In the genomic region with DNA sequence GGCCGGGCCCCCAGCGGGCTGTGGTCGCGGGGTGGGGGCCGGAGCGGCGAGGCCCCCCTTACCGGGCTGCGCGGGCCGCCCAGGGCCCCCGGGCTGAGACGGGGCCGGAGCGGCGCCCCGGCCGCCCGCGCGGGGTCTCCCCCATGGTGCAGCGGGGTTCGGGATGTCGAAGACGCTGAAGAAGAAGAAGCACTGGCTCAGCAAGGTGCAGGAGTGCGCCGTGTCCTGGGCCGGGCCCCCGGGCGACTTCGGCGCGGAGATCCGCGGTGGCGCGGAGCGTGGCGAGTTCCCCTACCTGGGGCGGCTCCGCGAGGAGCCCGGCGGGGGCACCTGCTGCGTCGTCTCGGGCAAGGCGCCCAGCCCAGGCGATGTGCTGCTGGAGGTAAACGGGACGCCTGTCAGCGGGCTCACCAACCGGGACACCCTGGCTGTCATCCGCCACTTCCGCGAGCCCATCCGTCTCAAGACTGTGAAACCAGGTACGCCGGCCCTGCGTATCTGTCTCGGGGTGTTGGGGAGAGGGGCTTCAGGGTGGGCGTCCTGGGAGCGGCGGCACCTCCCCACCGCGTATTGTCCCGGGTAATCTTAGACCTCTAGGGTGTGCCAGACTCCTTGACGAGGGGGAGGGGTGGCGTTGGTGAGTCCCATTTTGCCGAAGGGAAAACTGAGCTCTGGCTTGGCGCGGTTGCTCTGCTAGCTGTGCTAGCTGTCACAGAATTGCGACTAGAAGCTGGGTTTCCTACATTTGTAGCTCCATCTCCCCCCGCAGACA, we compare ENCODE assay signal across 8 cellular contexts. TPM values are rescaled to one million over a fixed set of nuclear protein-coding genes. Genes with fewer than 3 reads are reported as not detected.
DNase-seq lines count a peak whose midpoint lies in the region; ATAC-seq, FAIRE-seq and TF ChIP-seq lines count a peak whose summit lies in the region.

No MANE protein-coding gene starts in this region.

- peak overlapping the region; percentile 78 to 94 (median 84) for H3K4me3 ChIP-seq in H1 (ENCODE audit: extremely low read depth in 1 of 4, insufficient read depth in 2 of 4, low read depth in 3 of 4, low read length in 4 of 4)

- H3K36me3 Mint-ChIP-seq in activated CD4-positive, alpha-beta memory T cell treated with anti-CD3 and anti-CD28 coated beads for 36 hours = no peaks in the 10 kb centered on the region
- H3K36me3 Mint-ChIP-seq in stimulated activated memory B cell treated with anti-CD40 and anti-IgM and Interleukin-4, amounts not matched to agents 10 μg/mL and 1 μg/mL and 100 μg/mL, for 72 hours = no peaks in the 10 kb centered on the region

- no peak overlapping the region for H3K56ac ChIP-seq in H1 (replicated peaks; ENCODE audit: insufficient read length, low read depth, low read length)

- no peak overlapping the region for H2BK5ac ChIP-seq in H1 (ENCODE audit: low read depth, low read length)

- H2AFZ ChIP-seq in H1 (ENCODE audit: low read length) = no peak overlapping the region

- H2BK120ac ChIP-seq in H1 (replicated peaks; ENCODE audit: low read depth, low read length) = no peak overlapping the region

- POLR2A ChIA-PET in activated CD4-positive, alpha-beta memory T cell treated with anti-CD3 and anti-CD28 coated beads for 36 hours (lab: Charles Lee) = interaction anchor here (0.6 kb wide), 1 partner anchor 24 kb away, joined by 3 read pairs; no protein-coding TSS in a partner anchor
- POLR2A ChIA-PET in H1 (lab: Charles Lee; ENCODE audit: partially characterized antibody) = interaction anchor here (0.6 to 1.0 kb wide), 2 partner anchors 36 to 250 kb away, joined by 3 to 5 read pairs; no protein-coding TSS in a partner anchor

- peaks cover 0 to 34% of the 10 kb centered on the region in 2 experiments; a peak in 3 of 4 replicates for H3K79me2 ChIP-seq in H1 (ENCODE audit: control insufficient read depth in 1 of 2, insufficient read depth in 2 of 2, low read length in 2 of 2)

- H4K91ac ChIP-seq in H1 (replicated peaks; ENCODE audit: insufficient read length, low read length) = no peak overlapping the region

- intact Hi-C loops in activated CD4-positive, alpha-beta memory T cell treated with anti-CD3 and anti-CD28 coated beads for 36 hours (cut with micrococcal nuclease) = loop anchor here (1.0 to 10.0 kb wide), 10 partner anchors 24 to 1364 kb away; a partner anchor contains a TSS

- TF ChIP-seq POLR2A in H1 (IDR thresholded peaks at IDR 0.05; ENCODE audit: control extremely low read depth in 1 of 2, low read depth in 2 of 2, low read length in 2 of 2) = no peak

- no peak overlapping the region for H3K18ac ChIP-seq in H1 (ENCODE audit: extremely low read depth, low read length)

- no peak for TF ChIP-seq EP300 in H1 (IDR thresholded peaks at IDR 0.05; ENCODE audit: borderline replicate concordance in 1 of 2, low read depth in 2 of 2, low read length in 2 of 2)

- no peak for TF ChIP-seq CTCF in H1 (IDR thresholded peaks at IDR 0.05; ENCODE audit: control extremely low read depth in 1 of 3, insufficient read depth in 1 of 3, low read depth in 1 of 3, low read length in 3 of 3)

- H4K5ac ChIP-seq in H1 (ENCODE audit: insufficient read length, low read depth, low read length) = no peak overlapping the region

- no peak for FAIRE-seq in H1 (lab: Jason Lieb, UNC)

- no peak overlapping the region; the same call in 1 of the 2 replicates for H4K8ac ChIP-seq in H1 (ENCODE audit: extremely low read depth, insufficient read depth, low read length)

- H3K9me3 Mint-ChIP-seq in activated CD4-positive, alpha-beta memory T cell treated with anti-CD3 and anti-CD28 coated beads for 36 hours = peaks cover 4% of the 10 kb centered on the region
- no peaks in the 10 kb centered on the region for H3K9me3 Mint-ChIP-seq in stimulated activated memory B cell treated with anti-CD40 and anti-IgM and Interleukin-4, amounts not matched to agents 10 μg/mL and 1 μg/mL and 100 μg/mL, for 72 hours

- H2BK12ac ChIP-seq in H1 (ENCODE audit: low read depth, low read length) = no peak overlapping the region

- H3K79me1 ChIP-seq in H1 (ENCODE audit: low read depth, low read length) = no peaks in the 10 kb centered on the region

- peaks cover 8 to 10% of the 10 kb centered on the region in 2 experiments for H4K20me1 ChIP-seq in H1 (replicated peaks in 1 of 2; ENCODE audit: control insufficient read depth in 1 of 2, insufficient read depth in 2 of 2, low read length in 2 of 2)

- H2AK5ac ChIP-seq in H1 (ENCODE audit: low read depth, low read length) = no peak overlapping the region

- peaks cover 24% of the 10 kb centered on the region for H3K4me1 Mint-ChIP-seq in activated CD4-positive, alpha-beta memory T cell treated with anti-CD3 and anti-CD28 coated beads for 36 hours (ENCODE audit: low read depth)
- H3K4me1 Mint-ChIP-seq in stimulated activated memory B cell treated with anti-CD40 and anti-IgM and Interleukin-4, amounts not matched to agents 10 μg/mL and 1 μg/mL and 100 μg/mL, for 72 hours = peaks cover 29% of the 10 kb centered on the region

- peak overlapping the region; percentile 81 to 95 for H3K4me2 ChIP-seq in H1 (ENCODE audit: insufficient read depth in 1 of 2, low read depth in 2 of 2, low read length in 2 of 2)

- H3K23ac ChIP-seq in H1 (ENCODE audit: insufficient read length) = no peak overlapping the region

- H3K27me3 ChIP-seq in H1 (replicated peaks in 1 of 4; ENCODE audit: control insufficient read depth in 3 of 4, extremely low read depth in 1 of 4, insufficient read depth in 3 of 4, low read length in 3 of 4) = no peaks in the 10 kb centered on the region; a peak in 2 of 7 replicates

- peak; percentile 32 for ATAC-seq in stimulated activated memory B cell treated with anti-CD40 and anti-IgM and Interleukin-4, amounts not matched to agents 10 μg/mL and 1 μg/mL and 100 μg/mL, for 72 hours

- no peak overlapping the region for H2BK15ac ChIP-seq in H1 (ENCODE audit: low read length)

- H2BK20ac ChIP-seq in H1 (ENCODE audit: low read length) = no peak overlapping the region

- DNase-seq in NCI-H146 (lab: John Stamatoyannopoulos, UW) = peak; percentile 41
- DNase-seq in NCI-H146 treated with DMSO at 0.1 percent for 48 hours (lab: John Stamatoyannopoulos, UW; ENCODE audit: unreplicated experiment) = no peak
- peak; percentile 49 for DNase-seq in LoVo (ENCODE audit: low spot score)
- DNase-seq in activated CD4-positive, alpha-beta memory T cell treated with anti-CD3 and anti-CD28 coated beads for 36 hours = peak; percentile 63
- DNase-seq in H1 (ENCODE audit: low read depth in 1 of 2, low spot score in 2 of 2) = peak in 1 of 2 experiments; percentile 77
- peak; percentile 49 for DNase-seq in midbrain (lab: John Stamatoyannopoulos, UW)
- DNase-seq in T1000 (lab: John Stamatoyannopoulos, UW) = no peak

- H3K9me3 ChIP-seq in H1 (ENCODE audit: insufficient read depth in 2 of 2, low read depth in 1 of 2, low read length in 1 of 2) = no peaks in the 10 kb centered on the region

- no peak overlapping the region for H3K14ac ChIP-seq in H1 (ENCODE audit: insufficient read length)

- H3K4me1 ChIP-seq in H1 (replicated peaks in 1 of 4; ENCODE audit: control insufficient read depth in 3 of 4, insufficient read depth in 4 of 4, low read length in 3 of 4) = peaks cover 0 to 11% (median 4%) of the 10 kb centered on the region in 4 experiments; a peak in 3 of 7 replicates

- peak overlapping the region in 3 of 4 experiments; percentile 25 to 58 (median 49); a peak in 5 of 7 replicates for H3K9ac ChIP-seq in H1 (replicated peaks in 1 of 4; ENCODE audit: extremely low read depth in 1 of 4, low read depth in 3 of 4, low read length in 3 of 4)

- H3K27me3 Mint-ChIP-seq in activated CD4-positive, alpha-beta memory T cell treated with anti-CD3 and anti-CD28 coated beads for 36 hours = no peaks in the 10 kb centered on the region
- peaks cover 25% of the 10 kb centered on the region for H3K27me3 Mint-ChIP-seq in stimulated activated memory B cell treated with anti-CD40 and anti-IgM and Interleukin-4, amounts not matched to agents 10 μg/mL and 1 μg/mL and 100 μg/mL, for 72 hours

- H3K36me3 ChIP-seq in H1 (ENCODE audit: control insufficient read depth in 2 of 4, insufficient read depth in 4 of 4, low read length in 3 of 4) = no peaks in the 10 kb centered on the region

- H3K27ac Mint-ChIP-seq in activated CD4-positive, alpha-beta memory T cell treated with anti-CD3 and anti-CD28 coated beads for 36 hours = no peak overlapping the region
- peak overlapping the region; percentile 46 for H3K27ac Mint-ChIP-seq in stimulated activated memory B cell treated with anti-CD40 and anti-IgM and Interleukin-4, amounts not matched to agents 10 μg/mL and 1 μg/mL and 100 μg/mL, for 72 hours

- WGBS in H1 (ENCODE audit: extremely low coverage in 1 of 2, insufficient coverage in 1 of 2, insufficient read length in 1 of 2, insufficient replicate concordance in 2 of 2, low coverage in 1 of 2, low lambda C conversion rate in 2 of 2, missing lambda C conversion rate in 1 of 2), 2 experiments = 2% methylated on average over 62 of the region's 74 CpGs; no CpG with 5 or more reads in 1 of the 2 experiments

- H3K27ac ChIP-seq in H1 (ENCODE audit: low read depth, low read length) = no peak overlapping the region

- CTCF ChIA-PET in activated CD4-positive, alpha-beta memory T cell treated with anti-CD3 and anti-CD28 coated beads for 36 hours (lab: Charles Lee) = interaction anchor here (0.8 to 1.4 kb wide), 6 partner anchors 23 to 318 kb away, joined by 3 to 6 read pairs (median 3); a partner anchor contains a TSS
- CTCF ChIA-PET in H1 (lab: Charles Lee; ENCODE audit: partially characterized antibody) = interaction anchor here (0.6 to 1.2 kb wide), 6 partner anchors 9 to 675 kb away, joined by 3 read pairs; a partner anchor contains a TSS

- peaks cover 17% of the 10 kb centered on the region for H3K23me2 ChIP-seq in H1 (ENCODE audit: low read depth, low read length)

- H3K4ac ChIP-seq in H1 (replicated peaks; ENCODE audit: insufficient read length, low read depth, low read length) = no peak overlapping the region

- H3K4me3 Mint-ChIP-seq in activated CD4-positive, alpha-beta memory T cell treated with anti-CD3 and anti-CD28 coated beads for 36 hours = peak overlapping the region; percentile 92
- H3K4me3 Mint-ChIP-seq in stimulated activated memory B cell treated with anti-CD40 and anti-IgM and Interleukin-4, amounts not matched to agents 10 μg/mL and 1 μg/mL and 100 μg/mL, for 72 hours = peak overlapping the region; percentile 82

- no peak for TF ChIP-seq RAD21 in H1 (IDR thresholded peaks at IDR 0.05 in 1 of 2, conservative IDR thresholded peaks at IDR 0.05 in 1 of 2; ENCODE audit: low read depth in 2 of 2, low read length in 2 of 2)

RNA-seq across cellular contexts. Expression of a gene that starts 0.7 kb away (rescaled TPM):
- total RNA-seq in activated CD4-positive, alpha-beta memory T cell treated with anti-CD3 and anti-CD28 coated beads for 36 hours = 1 to 10 TPM; 7.3 to 7.4 TPM
- 6.7 and 7.8 TPM in 2 replicates for total RNA-seq in H1 (2021; fragmentation: NEBNext Ultra II Directional; extraction: Animal tissue kit (Norgen Biotek cat#: 25700))
- polyA plus RNA-seq in H1 (2011; rRNA removed) = 2.1 and 2.3 TPM in 2 replicates
- 2.5 TPM for polyA plus RNA-seq in H1 (2011; cell fraction: cytosol; rRNA removed)
- polyA plus RNA-seq in H1 (2011; cell fraction: nucleus; rRNA removed) = 4.2 TPM
- 3.5 to 5.5 TPM (median 4.2 TPM) in 4 replicates for polyA plus RNA-seq in H1 (2012, experiment 1 of 2)
- 1.3 TPM for polyA plus RNA-seq in H1 (2012, experiment 2 of 2)
- 2.7 TPM for polyA plus RNA-seq in H1 (2013, experiment 1 of 2)
- 2.5 TPM for polyA plus RNA-seq in H1 (2013, experiment 2 of 2)
- 14.3 and 19.3 TPM in 2 replicates for polyA minus RNA-seq in H1 (2011; rRNA and poly(A)+ RNA removed)
- 5.1 TPM for polyA minus RNA-seq in H1 (2011; cell fraction: cytosol; rRNA and poly(A)+ RNA removed)
- 34.4 TPM for polyA minus RNA-seq in H1 (2011; cell fraction: nucleus; rRNA and poly(A)+ RNA removed)

Comparison
In these comparisons a context has a peak if more than half of its experiments do, and no peak if none do; other contexts are left out.
1. DNase-seq: peak in NCI-H146 (single experiment), LoVo (single experiment), activated CD4-positive, alpha-beta memory T cell treated with anti-CD3 and anti-CD28 coated beads for 36 hours (single experiment) and midbrain (single experiment); none in NCI-H146 treated with DMSO at 0.1 percent for 48 hours (single experiment) and T1000 (single experiment).